In the genomic region with DNA sequence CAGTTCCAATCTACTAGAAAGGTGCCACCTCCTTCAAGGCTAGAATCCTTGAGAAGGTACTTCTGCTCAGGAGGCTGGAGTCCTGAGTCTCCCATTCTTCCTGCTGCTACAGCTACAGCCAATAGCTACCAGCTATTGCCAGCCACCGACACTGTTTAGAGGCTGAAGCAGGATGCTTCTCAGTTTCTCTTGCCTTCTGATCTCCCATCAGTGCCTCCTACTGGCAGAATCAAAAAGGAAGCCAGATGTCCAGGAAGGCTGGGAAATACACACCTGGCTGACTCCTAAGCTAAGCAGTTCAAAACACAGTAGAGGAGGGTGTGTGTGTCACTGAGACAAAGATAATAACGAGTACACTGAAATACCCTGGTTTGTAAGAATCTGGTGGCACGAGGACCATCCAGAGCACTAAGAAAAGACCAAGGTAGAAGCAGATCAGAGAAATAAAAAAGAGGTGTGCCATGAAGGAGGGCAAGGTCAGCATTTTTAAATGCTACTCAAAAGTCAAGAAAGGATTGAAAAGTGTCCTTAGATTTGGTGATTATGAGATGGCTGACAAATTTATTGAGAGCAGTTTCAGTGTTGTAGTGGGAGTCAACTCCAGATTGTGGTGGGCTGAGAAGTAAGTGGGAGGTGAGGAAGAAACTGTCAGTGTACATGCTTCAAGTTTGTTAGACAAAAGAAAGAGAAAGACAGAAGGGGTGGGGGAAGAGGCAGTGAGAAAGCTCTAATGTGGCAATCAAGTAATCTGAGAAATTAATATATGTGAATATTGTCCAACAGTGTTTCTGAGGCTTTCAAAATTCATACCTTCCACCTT, we compare ENCODE assay signal across 8 cellular contexts. TPM values are rescaled to one million over a fixed set of nuclear protein-coding genes. Genes with fewer than 3 reads are reported as not detected.
DNase-seq lines count a peak whose midpoint lies in the region; ATAC-seq and TF ChIP-seq lines count a peak whose summit lies in the region.

No MANE protein-coding gene starts in this region.

- H3K36me3 Mint-ChIP-seq in type B pancreatic cell = no peaks in the 10 kb centered on the region

- peaks cover 6% of the 10 kb centered on the region for H3K27me3 Mint-ChIP-seq in type B pancreatic cell

- peaks cover 12% of the 10 kb centered on the region for H3K4me1 Mint-ChIP-seq in type B pancreatic cell (ENCODE audit: unreplicated experiment)

- H3K4me1 ChIP-seq in cardiac muscle cell (ENCODE audit: low read depth) = no peaks in the 10 kb centered on the region
- peaks cover 0 to 14% (median 5%) of the 10 kb centered on the region in 4 donors for H3K4me1 ChIP-seq in Peyer's patch
- H3K4me1 ChIP-seq in aorta (ENCODE audit: control insufficient read depth in 1 of 2, insufficient read depth in 2 of 2, low read length in 2 of 2) = no peaks in the 10 kb centered on the region

- H3K9me3 Mint-ChIP-seq in type B pancreatic cell = no peaks in the 10 kb centered on the region

- H3K27ac ChIP-seq in cardiac muscle cell (no peak overlapping the region), Peyer's patch (no peak overlapping the region), aorta (ENCODE audit: low read depth in 1 of 2, low read length in 2 of 2) (no peak overlapping the region)

- H3K9me3 ChIP-seq in cardiac muscle cell (ENCODE audit: low read depth) (no peaks in the 10 kb centered on the region), Peyer's patch (no peaks in the 10 kb centered on the region), aorta (ENCODE audit: control insufficient read depth, low read length) (no peaks in the 10 kb centered on the region)

- TF ChIP-seq POLR2A in Peyer's patch (IDR thresholded peaks at IDR 0.05) = no peak

- H3K27ac Mint-ChIP-seq in type B pancreatic cell = no peak overlapping the region

- WGBS in aorta, 2 donors = 33 to 36% methylated on average over 3 of the region's 3 CpGs

- intact Hi-C loops in left cardiac atrium (cut with DNase I) = no loop called here
- intact Hi-C loops in aorta (cut with DNase I) = no loop called here

- H3K4me3 Mint-ChIP-seq in type B pancreatic cell = no peak overlapping the region

- DNase-seq in cardiac muscle cell (ENCODE audit: low read depth in 1 of 2, low spot score in 1 of 2) = peak; percentile 24 to 26
- DNase-seq in left cardiac atrium = no peak
- peak in 1 of 3 donors; percentile 66 for DNase-seq in Peyer's patch
- peak; percentile 30 for DNase-seq in fibroblast of pulmonary artery (ENCODE audit: low read depth)
- no peak for DNase-seq in type B pancreatic cell (ENCODE audit: extremely low spot score, unreplicated experiment)
- no peak for DNase-seq in NCI-H2107 (lab: John Stamatoyannopoulos, UW)
- DNase-seq in dedifferentiated amniotic fluid mesenchymal stem cell (ENCODE audit: extremely low spot score) = no peak
- no peak for DNase-seq in aorta

- H3K36me3 ChIP-seq in cardiac muscle cell = no peaks in the 10 kb centered on the region
- no peaks in the 10 kb centered on the region for H3K36me3 ChIP-seq in Peyer's patch
- H3K36me3 ChIP-seq in aorta (ENCODE audit: control insufficient read depth in 1 of 2, insufficient read depth in 2 of 2, low read length in 1 of 2) = no peaks in the 10 kb centered on the region

- no peak overlapping the region for H3K4me3 ChIP-seq in cardiac muscle cell
- no peak overlapping the region for H3K4me3 ChIP-seq in Peyer's patch
- H3K4me3 ChIP-seq in fibroblast of pulmonary artery (replicated peaks; ENCODE audit: low read depth, low read length) = no peak overlapping the region
- no peak overlapping the region for H3K4me3 ChIP-seq in aorta (ENCODE audit: low read length in 2 of 2)

- TF ChIP-seq CTCF in cardiac muscle cell (IDR thresholded peaks at IDR 0.05; ENCODE audit: low read depth, low read length) = peak; percentile 41
- peak in 5 of 6 experiments; percentile 16 to 61 (median 51) for TF ChIP-seq CTCF in Peyer's patch (IDR thresholded peaks at IDR 0.05)
- peak; percentile 44 for TF ChIP-seq CTCF in fibroblast of pulmonary artery (IDR thresholded peaks at IDR 0.05; ENCODE audit: low read length, missing control alignments)
- TF ChIP-seq CTCF in type B pancreatic cell (conservative IDR thresholded peaks at IDR 0.05) = peak; percentile 47

- ATAC-seq in left cardiac atrium (no peak), aorta (ENCODE audit: low FRiP score) (no peak)

- no peaks in the 10 kb centered on the region for H3K27me3 ChIP-seq in cardiac muscle cell
- H3K27me3 ChIP-seq in Peyer's patch = no peaks in the 10 kb centered on the region
- no peaks in the 10 kb centered on the region for H3K27me3 ChIP-seq in aorta (ENCODE audit: control insufficient read depth in 1 of 2, insufficient read depth in 2 of 2, low read length in 1 of 2)

RNA-seq across cellular contexts. Expression of gene HLA-DMA, which starts 2.3 kb away (rescaled TPM):
- total RNA-seq in cardiac muscle cell (1.8 and 2.9 TPM in 2 replicates), left cardiac atrium (10 to 100 TPM; 20.5 to 38.8 TPM), Peyer's patch (10 to 100 TPM; 47.0 to 79.9 (median 62.1) TPM), type B pancreatic cell (ENCODE audit: low replicate concordance) (1.5 and 2.0 TPM in 2 replicates), aorta (100 to 1,000 TPM in 1 of 2 donors, 10 to 100 TPM in 1; 36.9 to 109 TPM)
- polyA plus RNA-seq in cardiac muscle cell (3.7 and 6.9 TPM in 2 replicates), aorta (10 to 100 TPM in 1 of 2 donors, 1 to 10 TPM in 1; 9.8 to 33.3 TPM)

RNA-seq across cellular contexts. Expression of gene BRD2, which starts 13.2 kb away (rescaled TPM):
- total RNA-seq in cardiac muscle cell (167 and 232 TPM in 2 replicates), left cardiac atrium (10 to 100 TPM; 79.3 to 97.5 TPM), Peyer's patch (100 to 1,000 TPM; 146 to 525 (median 205) TPM), type B pancreatic cell (ENCODE audit: low replicate concordance) (212 and 241 TPM in 2 replicates), aorta (100 to 1,000 TPM; 166 to 181 TPM)
- polyA plus RNA-seq in cardiac muscle cell (137 and 166 TPM in 2 replicates), aorta (100 to 1,000 TPM in 1 of 2 donors, 10 to 100 TPM in 1; 71.0 to 145 TPM)

RNA-seq across cellular contexts. Expression of gene HLA-DMB, which starts 14.4 kb away (rescaled TPM):
- total RNA-seq in cardiac muscle cell = not detected in 2 replicates
- not detected in 2 replicates for polyA plus RNA-seq in cardiac muscle cell
- 10 to 100 TPM in 1 of 2 donors, 1 to 10 TPM in 1; 6.9 to 15.8 TPM for total RNA-seq in left cardiac atrium
- total RNA-seq in Peyer's patch = 100 to 1,000 TPM in 1 of 4 donors, 10 to 100 TPM in 3; 59.4 to 199 (median 91.6) TPM
- total RNA-seq in type B pancreatic cell (ENCODE audit: low replicate concordance) = 0.43 and 0.80 TPM in 2 replicates
- 10 to 100 TPM; 20.1 to 73.1 TPM for total RNA-seq in aorta
- polyA plus RNA-seq in aorta = 10 to 100 TPM in 1 of 2 donors, 1 to 10 TPM in 1; 3.6 to 35.7 TPM

RNA-seq across cellular contexts. Expression of gene HLA-DOA, which starts 54.2 kb away (rescaled TPM):
- total RNA-seq in cardiac muscle cell (0.25 and 0.74 TPM in 2 replicates), left cardiac atrium (1 to 10 TPM; 1.8 to 3.0 TPM), Peyer's patch (10 to 100 TPM in 1 of 4 donors, 1 to 10 TPM in 1, under 1 TPM in 1, not detected in 1; 0.95 to 26.4 (median 1.5) TPM), type B pancreatic cell (ENCODE audit: low replicate concordance) (0.52 and 2.5 TPM in 2 replicates), aorta (10 to 100 TPM; 10.4 to 16.7 TPM)
- polyA plus RNA-seq in cardiac muscle cell (0.57 TPM in 1 of 2 replicates, not detected in the other), aorta (1 to 10 TPM in 1 of 2 donors, under 1 TPM in 1; 0.28 to 2.8 TPM)

Comparison
In these comparisons a context has a peak if more than half of its experiments do, and no peak if none do; other contexts are left out.
1. DNase-seq: peak in cardiac muscle cell (2 of 2) and fibroblast of pulmonary artery (single experiment); none in left cardiac atrium (single experiment), type B pancreatic cell (single experiment), NCI-H2107 (single experiment), dedifferentiated amniotic fluid mesenchymal stem cell (single experiment) and aorta (0 of 2).
2. Peak in every context shown above with its lines, with median percentiles within 50 percentile points of each other: CTCF ChIP-seq.